9 cellular contexts compared by ENCODE assay signal in the genomic region with DNA sequence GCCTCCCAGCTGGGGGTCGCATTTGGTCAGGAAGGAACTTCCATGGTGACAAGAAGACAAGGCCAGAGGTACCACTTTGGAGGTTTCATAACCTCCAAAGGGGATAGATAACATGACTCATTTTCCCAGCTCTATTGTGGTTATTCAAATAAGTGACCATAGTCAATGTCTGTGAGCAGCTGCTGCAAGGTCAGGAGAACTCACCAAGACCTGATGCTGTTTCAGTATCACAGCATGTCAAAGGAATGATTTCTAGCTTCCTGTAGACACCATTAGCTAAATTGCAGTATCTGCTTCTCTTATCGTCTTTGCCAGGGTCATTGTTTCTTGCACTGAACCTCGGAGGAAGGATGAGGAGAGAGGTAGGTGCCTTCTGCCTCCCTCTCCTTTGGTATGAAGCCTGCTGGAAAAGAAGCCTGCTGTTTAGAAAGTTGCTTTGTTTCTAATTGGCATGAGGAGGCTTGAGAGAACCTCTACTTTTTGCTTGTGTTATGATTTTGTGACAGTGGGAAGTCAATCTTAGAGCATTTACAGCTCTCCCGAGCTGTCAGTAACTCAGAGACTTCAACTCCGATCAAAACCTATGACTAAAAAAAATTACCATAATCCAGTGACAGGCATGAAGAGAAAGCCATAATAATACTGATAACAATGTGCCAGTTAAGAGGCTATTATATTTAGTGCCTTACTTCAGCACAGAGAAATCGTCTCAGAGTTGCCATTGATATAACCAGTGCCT. TPM values are rescaled to one million over a fixed set of nuclear protein-coding genes. Genes with fewer than 3 reads are reported as not detected.
DNase-seq lines count a peak whose midpoint lies in the region; ATAC-seq lines count a peak whose summit lies in the region.
"Had no signal": no experiment of that assay in that cellular context is flagged by ENCODE, and none has a peak within 500 bp of the region (broad histone marks: within the 10 kb centered on the region; RNA-seq: fewer than 3 reads in every experiment).

No MANE protein-coding gene starts in this region.

- peak; percentile 50 for DNase-seq in A172 (ENCODE audit: low spot score)
- peak; percentile 64 for DNase-seq in M059J (ENCODE audit: low read depth)
- no peak for DNase-seq in activated CD4-positive, alpha-beta T cell treated with anti-CD3 and anti-CD28 coated beads for 48 hours
- DNase-seq in stimulated activated CD4-positive, alpha-beta T cell treated with anti-CD3 and anti-CD28 coated beads, Interleukin-2, amount 100 ng/mL, for 48 hours: no peak
- no peak for DNase-seq in Ammon's horn (ENCODE audit: low spot score)
- DNase-seq: NCI-H1417 had no signal

- peak; percentile 71 for ATAC-seq in GM19035 (IDR thresholded peaks at IDR 0.05; ENCODE audit: unreplicated experiment)
- peak; percentile 79 for ATAC-seq in HG02763 (IDR thresholded peaks at IDR 0.05; ENCODE audit: unreplicated experiment)
- no peak for ATAC-seq in HG03135 (IDR thresholded peaks at IDR 0.05; ENCODE audit: unreplicated experiment)

RNA-seq across cellular contexts. Expression of a gene that starts 38.0 kb away (rescaled TPM):
- total RNA-seq in A172 (2014; rRNA removed; shearing (Covaris generic)): 20.2 and 22.6 TPM in 2 replicates
- total RNA-seq in M059J (2014; rRNA removed; shearing (Covaris generic)): 23.5 and 31.7 TPM in 2 replicates

Comparison
In these comparisons a context has a peak if more than half of its experiments do, and no peak if none do; other contexts are left out.
1. DNase-seq: peak in A172 (single experiment) and M059J (single experiment); none in activated CD4-positive, alpha-beta T cell treated with anti-CD3 and anti-CD28 coated beads for 48 hours (single experiment), stimulated activated CD4-positive, alpha-beta T cell treated with anti-CD3 and anti-CD28 coated beads, Interleukin-2, amount 100 ng/mL, for 48 hours (0 of 2) and Ammon's horn (single experiment).